In genomic region chr2:221606369-221606768, GRCh38 we compare ENCODE assay signal across 29 cellular contexts. TPM values are rescaled to one million over a fixed set of nuclear protein-coding genes. Genes with fewer than 3 reads are reported as not detected.
DNase-seq lines count a peak whose midpoint lies in the region; ATAC-seq and TF ChIP-seq lines count a peak whose summit lies in the region.
"Had no signal": no experiment of that assay in that cellular context is flagged by ENCODE, and none has a peak within 500 bp of the region (broad histone marks: within the 10 kb centered on the region; RNA-seq: fewer than 3 reads in every experiment).

No MANE protein-coding gene starts in this region.

- no peak for TF ChIP-seq CTCF in GM23338 (conservative IDR thresholded peaks at IDR 0.05; ENCODE audit: low read depth in 2 of 2)
- no peak for TF ChIP-seq CTCF in dorsolateral prefrontal cortex (IDR thresholded peaks at IDR 0.05 in 54 of 56, conservative IDR thresholded peaks at IDR 0.05 in 2 of 56; ENCODE audit: low read depth in 1 of 56, partially characterized antibody in 56 of 56)
- TF ChIP-seq CTCF in nephron progenitor cell (IDR thresholded peaks at IDR 0.05) = no peak
- no peak for TF ChIP-seq CTCF in colonic mucosa (IDR thresholded peaks at IDR 0.05)
- TF ChIP-seq CTCF in left ventricle myocardium inferior (IDR thresholded peaks at IDR 0.05; ENCODE audit: borderline replicate concordance) = no peak

- DNase-seq in GM23338 (ENCODE audit: low spot score) (peak; percentile 72), NCI-H524 treated with DMSO at 0.1 percent for 48 hours (lab: John Stamatoyannopoulos, UW) (peak; percentile 48), dorsolateral prefrontal cortex (peak in 5 of 10 donors; percentile 12 to 56 (median 43)), nephron progenitor cell (peak; percentile 11), colonic mucosa (no peak), HPDE6-E6E7 (ENCODE audit: extremely low spot score) (no peak), left ventricle myocardium inferior (no peak)
- DNase-seq in stimulated activated CD4-positive, alpha-beta T cell treated with anti-CD3 and anti-CD28 coated beads, Interleukin-15, amount 100 ng/mL, for 24 hours = no peak
- DNase-seq: activated B cell treated with CpG ODN at 0.5 μM for 24 hours; activated CD4-positive, alpha-beta T cell treated with anti-CD3 and anti-CD28 coated beads, Interleukin-2, amount 50 U/mL, for 1 hour; activated effector memory CD4-positive, alpha-beta T cell treated with anti-CD3 and anti-CD28 coated beads, Interleukin-2, amount 50 U/mL, for 16 hours; activated T-cell treated with anti-CD3 and anti-CD28 coated beads, Interleukin-2, amount 50 U/mL, for 1 hour; aorta; dermis blood vessel endothelial cell; foreskin melanocyte; HCEC 1CT; Karpas-422; mesenchymal stem cell; NCI-H2081; NCI-H446 treated with DMSO at 0.1 percent for 48 hours; PC-9; SK-N-SH; stimulated activated CD4-positive, alpha-beta T cell treated with anti-CD3 and anti-CD28 coated beads, Interleukin-2, amount 100 ng/mL, for 48 hours; thyroid gland had no signal

- intact Hi-C loops in dorsolateral prefrontal cortex (cut with DNase I) (loop anchor here in 1 of 2 donors (10.0 kb wide), 1 partner anchor 288 kb away; no protein-coding TSS in a partner anchor), colonic mucosa (cut with DNase I) (no loop called here), left ventricle myocardium inferior (cut with micrococcal nuclease) (no loop called here)

- peak; percentile 76 for ATAC-seq in GM23338
- ATAC-seq: left lobe of liver, sciatic nerve had no signal

- no peaks in the 10 kb centered on the region for H3F3A ChIP-seq in GM23338 (replicated peaks; ENCODE audit: low read depth)

- H4K20me1 ChIP-seq in GM23338 (replicated peaks; ENCODE audit: insufficient read depth) = no peaks in the 10 kb centered on the region

- H3K27me3 ChIP-seq in GM23338 (ENCODE audit: insufficient read depth) (no peaks in the 10 kb centered on the region), dorsolateral prefrontal cortex (peaks cover 0 to 7% (median 0%) of the 10 kb centered on the region in 45 donors), colonic mucosa (no peaks in the 10 kb centered on the region), left ventricle myocardium inferior (ENCODE audit: low read depth) (peaks cover 39% of the 10 kb centered on the region)
- H3K27me3 ChIP-seq: cardiac muscle cell, thyroid gland, vagina had no signal

- no peak overlapping the region for H3K4me2 ChIP-seq in GM23338
- H3K4me2 ChIP-seq: PC-9, SK-N-SH had no signal

- no peak overlapping the region for H3K9ac ChIP-seq in colonic mucosa (ENCODE audit: low read depth in 2 of 2, low read length in 2 of 2)
- H3K9ac ChIP-seq: SK-N-SH had no signal

- peaks cover 35% of the 10 kb centered on the region for H3K4me1 ChIP-seq in GM23338 (ENCODE audit: insufficient read depth)
- no peaks in the 10 kb centered on the region for H3K4me1 ChIP-seq in colonic mucosa
- H3K4me1 ChIP-seq in left ventricle myocardium inferior = no peaks in the 10 kb centered on the region
- H3K4me1 ChIP-seq: thyroid gland, vagina had no signal

- H3K4me3 ChIP-seq in GM23338 = no peak overlapping the region
- H3K4me3 ChIP-seq in dorsolateral prefrontal cortex = no peak overlapping the region
- no peak overlapping the region for H3K4me3 ChIP-seq in colonic mucosa
- no peak overlapping the region for H3K4me3 ChIP-seq in left ventricle myocardium inferior
- H3K4me3 ChIP-seq: cardiac muscle cell, PC-9, thyroid gland, vagina had no signal

- H3K36me3 Mint-ChIP-seq in GM23338 (ENCODE audit: low read depth) (no peaks in the 10 kb centered on the region), nephron progenitor cell (ENCODE audit: low read depth) (no peaks in the 10 kb centered on the region)
- H3K36me3 Mint-ChIP-seq: activated naive CD8-positive, alpha-beta T cell had no signal

- H3K4me1 Mint-ChIP-seq in GM23338 = peaks cover 40% of the 10 kb centered on the region
- peaks cover 18% of the 10 kb centered on the region for H3K4me1 Mint-ChIP-seq in nephron progenitor cell
- H3K4me1 Mint-ChIP-seq: activated B cell treated with CpG ODN at 0.5 μM for 24 hours had no signal

- H2AFZ ChIP-seq in GM23338 = no peak overlapping the region
- H2AFZ ChIP-seq: PC-9 had no signal

- H3K36me3 ChIP-seq in GM23338 (ENCODE audit: insufficient read depth) (no peaks in the 10 kb centered on the region), colonic mucosa (no peaks in the 10 kb centered on the region), left ventricle myocardium inferior (no peaks in the 10 kb centered on the region)
- H3K36me3 ChIP-seq: cardiac muscle cell, thyroid gland, vagina had no signal

- H3K79me2 ChIP-seq in GM23338 (replicated peaks; ENCODE audit: insufficient read depth) = no peaks in the 10 kb centered on the region

- H3K27ac ChIP-seq in GM23338 (ENCODE audit: low read depth) = no peak overlapping the region
- peak overlapping the region in 53 of 59 donors; percentile 9 to 88 (median 69) for H3K27ac ChIP-seq in dorsolateral prefrontal cortex
- no peak overlapping the region for H3K27ac ChIP-seq in colonic mucosa
- H3K27ac ChIP-seq in left ventricle myocardium inferior (replicated peaks) = no peak overlapping the region
- H3K27ac ChIP-seq: cardiac muscle cell, PC-9, thyroid gland, vagina had no signal

- no peaks in the 10 kb centered on the region for H3K27me3 Mint-ChIP-seq in GM23338 (ENCODE audit: insufficient read depth, low read depth, poor library complexity)
- peaks cover 7% of the 10 kb centered on the region for H3K27me3 Mint-ChIP-seq in nephron progenitor cell (ENCODE audit: low read depth, poor library complexity)

- H3K9me3 ChIP-seq in colonic mucosa = no peaks in the 10 kb centered on the region
- no peaks in the 10 kb centered on the region for H3K9me3 ChIP-seq in left ventricle myocardium inferior (replicated peaks)
- H3K9me3 ChIP-seq: SK-N-SH, thyroid gland, vagina had no signal

- H3K4me3 Mint-ChIP-seq in GM23338 = no peak overlapping the region
- no peak overlapping the region for H3K4me3 Mint-ChIP-seq in nephron progenitor cell
- H3K4me3 Mint-ChIP-seq: activated B cell treated with CpG ODN at 0.5 μM for 24 hours; activated naive CD8-positive, alpha-beta T cell had no signal

- no peaks in the 10 kb centered on the region for H3K9me2 ChIP-seq in GM23338 (ENCODE audit: insufficient read depth)
- H3K9me2 ChIP-seq: SK-N-SH had no signal

- 0 out of 2 replicates have a peak overlapping the region, but pooled peaks have one; percentile 42 for H3K27ac Mint-ChIP-seq in GM23338
- no peak overlapping the region for H3K27ac Mint-ChIP-seq in nephron progenitor cell
- H3K27ac Mint-ChIP-seq: activated B cell treated with CpG ODN at 0.5 μM for 24 hours; activated naive CD8-positive, alpha-beta T cell had no signal

- H3K9me3 Mint-ChIP-seq in GM23338 (no peaks in the 10 kb centered on the region), nephron progenitor cell (no peaks in the 10 kb centered on the region)
- H3K9me3 Mint-ChIP-seq: activated B cell treated with CpG ODN at 0.5 μM for 24 hours had no signal

TF ChIP-seq in GM23338, 12 proteins besides CTCF, POLR2A, EP300 and RAD21 (continues in another document):
- TF ChIP-seq NANOG (IDR thresholded peaks at IDR 0.05; ENCODE audit: borderline replicate concordance) (no peak), ZNF114 (CRISPR knock-in tag; IDR thresholded peaks at IDR 0.05) (no peak), EZH2phosphoT487 (IDR thresholded peaks at IDR 0.05; ENCODE audit: unreplicated experiment) (no peak), CREB1 (CRISPR knock-in tag; IDR thresholded peaks at IDR 0.05; ENCODE audit: low read depth) (no peak)

RNA-seq across cellular contexts. Expression of gene EPHA4, which starts 34.3 kb away (rescaled TPM):
- 6.2 and 7.2 TPM in 2 replicates for total RNA-seq in GM23338 (2014; rRNA removed; shearing (Covaris generic))
- polyA plus RNA-seq in GM23338 (2016; fragmentation: Nextera tagmentation; extraction: Ambion mirVana) = 4.1 and 5.5 TPM in 2 replicates
- total RNA-seq in dorsolateral prefrontal cortex (100 to 1,000 TPM in 117 of 120 experiments, 10 to 100 TPM in 3; 61.1 to 341 (median 199) TPM), colonic mucosa (10 to 100 TPM in 1 of 2 donors, 1 to 10 TPM in 1; 8.9 to 17.1 TPM), left ventricle myocardium inferior (40.6 TPM)

Comparison
In these comparisons a context has a peak if more than half of its experiments do, and no peak if none do; other contexts are left out.
1. DNase-seq: peak in GM23338 (single experiment), NCI-H524 treated with DMSO at 0.1 percent for 48 hours (single experiment) and nephron progenitor cell (single experiment); none in colonic mucosa (single experiment), HPDE6-E6E7 (single experiment), stimulated activated CD4-positive, alpha-beta T cell treated with anti-CD3 and anti-CD28 coated beads, Interleukin-15, amount 100 ng/mL, for 24 hours (single experiment) and left ventricle myocardium inferior (single experiment).
2. H3K27ac ChIP-seq: peak in dorsolateral prefrontal cortex (53 of 59); none in GM23338 (single experiment), colonic mucosa (single experiment) and left ventricle myocardium inferior (single experiment).